ENCODE assay signal across 1 cellular context in the genomic region with DNA sequence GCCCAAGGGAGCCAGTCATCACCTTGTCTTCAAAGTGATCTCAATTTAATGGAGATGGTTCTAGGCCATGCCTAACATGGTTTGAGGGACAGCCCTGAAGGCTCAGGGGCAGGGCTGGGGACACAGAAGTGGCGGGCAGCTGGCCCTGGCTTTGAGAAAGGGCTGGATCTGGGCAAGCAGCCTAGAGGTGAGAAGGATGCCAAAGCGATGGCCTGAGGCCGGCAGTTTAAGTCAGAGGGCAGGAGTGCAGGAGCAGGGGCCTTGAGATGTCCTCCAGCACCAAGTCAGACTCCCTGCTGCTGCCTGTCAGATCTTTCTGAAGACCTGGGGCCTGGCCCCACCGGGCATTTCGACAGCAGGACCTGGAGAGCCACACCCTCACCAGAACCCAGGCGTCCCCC.
TF ChIP-seq lines count a peak whose summit lies in the region.

No MANE protein-coding gene starts in this region.

TF ChIP-seq in H1, 55 proteins besides CTCF, POLR2A, EP300 and RAD21:
- no peak for TF ChIP-seq FOSL1 (IDR thresholded peaks at IDR 0.05; ENCODE audit: insufficient read depth, low read depth, low read length)
- no peak for TF ChIP-seq MAFK (IDR thresholded peaks at IDR 0.05; ENCODE audit: low read depth, low read length)
- no peak for TF ChIP-seq CHD1 (IDR thresholded peaks at IDR 0.05; ENCODE audit: low read depth, low read length)
- TF ChIP-seq HDAC6 (IDR thresholded peaks at IDR 0.05; ENCODE audit: low read depth, low read length): no peak
- no peak for TF ChIP-seq JUN (IDR thresholded peaks at IDR 0.05; ENCODE audit: low read depth, low read length)
- no peak for TF ChIP-seq SIRT6 (IDR thresholded peaks at IDR 0.05; ENCODE audit: low read length)
- no peak for TF ChIP-seq CEBPB (IDR thresholded peaks at IDR 0.05; ENCODE audit: low read depth, low read length)
- TF ChIP-seq, protein P1, sequence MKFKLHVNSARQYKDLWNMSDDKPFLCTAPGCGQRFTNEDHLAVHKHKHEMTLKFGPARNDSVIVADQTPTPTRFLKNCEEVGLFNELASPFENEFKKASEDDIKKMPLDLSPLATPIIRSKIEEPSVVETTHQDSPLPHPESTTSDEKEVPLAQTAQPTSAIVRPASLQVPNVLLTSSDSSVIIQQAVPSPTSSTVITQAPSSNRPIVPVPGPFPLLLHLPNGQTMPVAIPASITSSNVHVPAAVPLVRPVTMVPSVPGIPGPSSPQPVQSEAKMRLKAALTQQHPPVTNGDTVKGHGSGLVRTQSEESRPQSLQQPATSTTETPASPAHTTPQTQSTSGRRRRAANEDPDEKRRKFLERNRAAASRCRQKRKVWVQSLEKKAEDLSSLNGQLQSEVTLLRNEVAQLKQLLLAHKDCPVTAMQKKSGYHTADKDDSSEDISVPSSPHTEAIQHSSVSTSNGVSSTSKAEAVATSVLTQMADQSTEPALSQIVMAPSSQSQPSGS (IDR thresholded peaks at IDR 0.05; ENCODE audit: low read length): no peak
- TF ChIP-seq CTBP2 (IDR thresholded peaks at IDR 0.05; ENCODE audit: borderline replicate concordance, insufficient read depth, insufficient read length, low read length): no peak
- no peak for TF ChIP-seq SP4 (IDR thresholded peaks at IDR 0.05; ENCODE audit: low read length)
- no peak for TF ChIP-seq TAF7 (optimal IDR thresholded peaks at IDR 0.05; ENCODE audit: borderline replicate concordance, low read depth, low read length)
- no peak for TF ChIP-seq NANOG (IDR thresholded peaks at IDR 0.05; ENCODE audit: insufficient read depth, low read depth, low read length, poor library complexity, severe bottlenecking)
- no peak for TF ChIP-seq SIN3A (conservative IDR thresholded peaks at IDR 0.05 in 1 of 2, IDR thresholded peaks at IDR 0.05 in 1 of 2; ENCODE audit: low read depth in 1 of 2, low read length in 2 of 2)
- no peak for TF ChIP-seq BRCA1 (IDR thresholded peaks at IDR 0.05; ENCODE audit: low read depth, low read length)
